Comparison of ENCODE assay signal across 33 cellular contexts in genomic region chr7:24050991-24051529, GRCh38.
"Had no signal": no experiment of that assay in that cellular context is flagged by ENCODE, and none has a peak within 500 bp of the region (broad histone marks: within the 10 kb centered on the region; RNA-seq: fewer than 3 reads in every experiment).

No MANE protein-coding gene starts in this region.

- H3K36me3 Mint-ChIP-seq: activated naive CD8-positive, alpha-beta T cell had no signal

- H3K27ac ChIP-seq: brain microvascular endothelial cell, coronary artery, esophagus squamous epithelium, gastroesophageal sphincter, WERI-Rb-1 had no signal

- FAIRE-seq: astrocyte, bronchial epithelial cell had no signal

- H3K9me3 ChIP-seq: esophagus squamous epithelium, gastroesophageal sphincter had no signal

- H3K4me3 Mint-ChIP-seq: activated B cell treated with CpG ODN at 0.5 μM for 24 hours; activated CD8-positive, alpha-beta T cell treated with anti-CD3 and anti-CD28 coated beads for 36 hours; activated naive CD8-positive, alpha-beta T cell; activated T-cell treated with anti-CD3 and anti-CD28 coated beads, Interleukin-2, amount 50 U/mL, for 4 hours; activated T-helper 17 cell treated with anti-CD3 and anti-CD28 coated beads, Interleukin-2, amount 50 U/mL, for 72 hours; central memory CD8-positive, alpha-beta T cell; effector memory CD8-positive, alpha-beta T cell; T-helper 17 cell; T-helper 2 cell treated with Interferon-gamma antibody and Interleukin-4, amounts not matched to agents 5 μg/mL and 100 μg/mL, for 36 hours had no signal

- H3K27me3 ChIP-seq: brain microvascular endothelial cell, gastroesophageal sphincter had no signal

- H3K4me3 ChIP-seq: coronary artery, esophagus squamous epithelium, gastroesophageal sphincter had no signal

- H3K27ac Mint-ChIP-seq: activated B cell treated with CpG ODN at 0.5 μM for 24 hours; activated CD8-positive, alpha-beta T cell treated with anti-CD3 and anti-CD28 coated beads for 36 hours; activated naive CD8-positive, alpha-beta T cell; activated T-helper 17 cell treated with anti-CD3 and anti-CD28 coated beads, Interleukin-2, amount 50 U/mL, for 72 hours; effector memory CD8-positive, alpha-beta T cell; T-helper 17 cell; T-helper 2 cell treated with Interferon-gamma antibody and Interleukin-4, amounts not matched to agents 5 μg/mL and 100 μg/mL, for 36 hours had no signal

- H3K36me3 ChIP-seq: brain microvascular endothelial cell, esophagus squamous epithelium, gastroesophageal sphincter, WERI-Rb-1 had no signal

- DNase-seq: activated B cell treated with CpG ODN at 0.5 μM for 24 hours; activated CD4-positive, alpha-beta T cell treated with anti-CD3 and anti-CD28 coated beads for 48 hours; activated CD4-positive, alpha-beta T cell treated with anti-CD3 and anti-CD28 coated beads, Interleukin-2, amount 50 U/mL, for 1 hour; activated CD4-positive, alpha-beta T cell treated with anti-CD3 and anti-CD28 coated beads, Interleukin-2, amount 50 U/mL, for 48 hours; activated CD8-positive, alpha-beta memory T cell treated with anti-CD3 and anti-CD28 coated beads for 24 hours; activated CD8-positive, alpha-beta T cell treated with anti-CD3 and anti-CD28 coated beads for 36 hours; activated effector memory CD4-positive, alpha-beta T cell treated with Interleukin-2 at 50 U/mL for 16 hours; activated gamma-delta T cell treated with Interleukin-2 at 50 U/mL for 16 hours; activated naive CD4-positive, alpha-beta T cell treated with anti-CD3 and anti-CD28 coated beads, Interleukin-2, amount 50 U/mL, for 16 hours; activated naive CD4-positive, alpha-beta T cell treated with Interleukin-2 at 50 U/mL for 16 hours; activated T-cell treated with anti-CD3 and anti-CD28 coated beads, Interleukin-2, amount 50 U/mL, for 4 hours; amniotic stem cell; anterior cingulate cortex; brain microvascular endothelial cell; dermis blood vessel endothelial cell; effector CD4-positive, alpha-beta T cell; effector memory CD8-positive, alpha-beta T cell; erythroblast; esophagus squamous epithelium; foreskin melanocyte; T-helper 1 cell; T-helper 17 cell; T1000; WERI-Rb-1 had no signal

- H3K9me3 Mint-ChIP-seq: activated B cell treated with CpG ODN at 0.5 μM for 24 hours; activated T-cell treated with anti-CD3 and anti-CD28 coated beads, Interleukin-2, amount 50 U/mL, for 4 hours; activated T-helper 17 cell treated with anti-CD3 and anti-CD28 coated beads, Interleukin-2, amount 50 U/mL, for 72 hours; central memory CD8-positive, alpha-beta T cell; effector memory CD8-positive, alpha-beta T cell; T-helper 2 cell treated with Interferon-gamma antibody and Interleukin-4, amounts not matched to agents 5 μg/mL and 100 μg/mL, for 36 hours had no signal

- H3K4me1 Mint-ChIP-seq: activated B cell treated with CpG ODN at 0.5 μM for 24 hours had no signal

- ATAC-seq: activated CD4-positive, CD25-positive, alpha-beta regulatory T cell treated with anti-CD3 and anti-CD28 coated beads, Interleukin-2, amount 50 U/mL, for 24 hours; activated CD8-positive, alpha-beta T cell treated with anti-CD3 and anti-CD28 coated beads for 36 hours; activated T-cell treated with anti-CD3 and anti-CD28 coated beads, Interleukin-2, amount 50 U/mL, for 4 hours; activated T-helper 17 cell treated with anti-CD3 and anti-CD28 coated beads, Interleukin-2, amount 50 U/mL, for 72 hours; effector memory CD8-positive, alpha-beta T cell; gastroesophageal sphincter; T-helper 17 cell had no signal

- H3K4me1 ChIP-seq: esophagus squamous epithelium, gastroesophageal sphincter had no signal
